In the genomic region with DNA sequence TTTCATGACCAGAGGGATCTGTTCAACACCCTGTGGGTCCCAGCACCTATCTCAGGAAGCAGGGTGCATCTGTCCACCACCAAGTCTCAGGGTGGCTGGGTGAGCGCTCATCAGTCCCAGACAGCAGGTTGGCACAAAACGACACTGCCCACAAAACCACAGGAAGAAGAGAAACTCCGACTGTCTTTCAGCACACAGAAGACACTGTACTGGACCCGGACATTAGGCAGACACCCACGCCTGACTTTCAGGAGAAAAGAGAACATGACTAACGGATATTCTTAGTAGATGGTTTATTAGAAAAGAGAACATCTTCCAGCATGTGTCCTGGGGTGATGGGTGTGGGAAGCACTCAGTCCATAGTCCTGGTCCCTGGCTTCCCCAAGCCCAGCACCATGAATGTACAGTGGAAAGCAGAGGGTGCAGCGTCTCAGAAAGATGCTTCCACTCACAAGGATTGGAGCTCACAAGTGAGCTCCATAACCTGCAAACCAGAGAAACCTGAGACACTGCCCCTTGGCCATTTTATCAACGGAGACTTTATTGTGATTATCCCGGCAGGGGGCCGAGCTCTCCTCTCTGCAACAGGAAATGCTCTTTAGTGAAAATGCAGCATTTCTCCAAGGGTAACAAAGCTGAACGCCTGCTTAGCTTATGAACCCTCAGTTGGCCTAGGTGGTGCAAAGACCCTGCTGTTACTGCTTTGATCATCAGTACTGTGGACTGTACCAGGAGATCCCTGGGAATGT, we compare ENCODE assay signal across 9 cellular contexts. TPM values are rescaled to one million over a fixed set of nuclear protein-coding genes. Genes with fewer than 3 reads are reported as not detected.
DNase-seq lines count a peak whose midpoint lies in the region; ATAC-seq lines count a peak whose summit lies in the region.
"Had no signal": no experiment of that assay in that cellular context is flagged by ENCODE, and none has a peak within 500 bp of the region (broad histone marks: within the 10 kb centered on the region; RNA-seq: fewer than 3 reads in every experiment).

No MANE protein-coding gene starts in this region.

- no peaks in the 10 kb centered on the region for H3K9me3 Mint-ChIP-seq in activated CD8-positive, alpha-beta T cell treated with anti-CD3 and anti-CD28 coated beads, Interleukin-2, amount 10 ng/mL, durations not matched to agents 7 days and 5 days (ENCODE audit: insufficient read depth)

- H3K27me3 ChIP-seq in right cardiac atrium (ENCODE audit: control insufficient read depth, insufficient read depth): no peaks in the 10 kb centered on the region
- H3K27me3 ChIP-seq in iPS-18a (ENCODE audit: control insufficient read depth, insufficient read depth, low read length): no peaks in the 10 kb centered on the region

- H3K4me3 Mint-ChIP-seq in activated CD8-positive, alpha-beta T cell treated with anti-CD3 and anti-CD28 coated beads, Interleukin-2, amount 10 ng/mL, durations not matched to agents 7 days and 5 days: no peak overlapping the region

- H3K4me3 ChIP-seq in right cardiac atrium (ENCODE audit: low read length): no peak overlapping the region
- peak overlapping the region; percentile 16 for H3K4me3 ChIP-seq in iPS-18a (ENCODE audit: low read length)

- no peak overlapping the region for H3K27ac Mint-ChIP-seq in activated CD8-positive, alpha-beta T cell treated with anti-CD3 and anti-CD28 coated beads, Interleukin-2, amount 10 ng/mL, durations not matched to agents 7 days and 5 days

- H3K27ac ChIP-seq in right cardiac atrium (ENCODE audit: low read length): no peak overlapping the region
- no peak overlapping the region for H3K27ac ChIP-seq in iPS-18a (ENCODE audit: low read length)
- H3K27ac ChIP-seq: VCaP had no signal

- peak; percentile 11 for ATAC-seq in Right ventricle myocardium superior (ENCODE audit: poor library complexity)
- ATAC-seq in right cardiac atrium: no peak
- ATAC-seq in activated CD8-positive, alpha-beta T cell treated with anti-CD3 and anti-CD28 coated beads, Interleukin-2, amount 10 ng/mL, durations not matched to agents 7 days and 5 days: peak; percentile 43

- H3K9ac ChIP-seq in iPS-18a (ENCODE audit: low read length): no peak overlapping the region

- no peaks in the 10 kb centered on the region for H3K36me3 ChIP-seq in iPS-18a (ENCODE audit: control insufficient read depth, low read depth, low read length)

- H3K9me3 ChIP-seq in right cardiac atrium (ENCODE audit: control insufficient read depth, low read length): no peaks in the 10 kb centered on the region
- H3K9me3 ChIP-seq in iPS-18a (ENCODE audit: control insufficient read depth, low read depth, low read length): no peaks in the 10 kb centered on the region

- 59% methylated on average over 11 of the region's 11 CpGs for WGBS in right cardiac atrium

- H3K4me1 Mint-ChIP-seq in activated CD8-positive, alpha-beta T cell treated with anti-CD3 and anti-CD28 coated beads, Interleukin-2, amount 10 ng/mL, durations not matched to agents 7 days and 5 days (ENCODE audit: low read depth): peaks cover 30% of the 10 kb centered on the region

- DNase-seq in Right ventricle myocardium superior: no peak
- no peak for DNase-seq in right cardiac atrium
- peak; percentile 83 to 91 for DNase-seq in Kasumi-1 (lab: John Stamatoyannopoulos, UW)
- DNase-seq in activated CD8-positive, alpha-beta T cell treated with anti-CD3 and anti-CD28 coated beads, Interleukin-2, amount 10 ng/mL, durations not matched to agents 7 days and 5 days: peak; percentile 79
- peak; percentile 40 to 55 for DNase-seq in stimulated activated CD8-positive, alpha-beta memory T cell treated with anti-CD3 and anti-CD28 coated beads, Interleukin-7, amount 100 ng/mL, for 1 hour (ENCODE audit: low read depth in 2 of 2)
- no peak for DNase-seq in effector CD8-positive, alpha-beta T cell (lab: John Stamatoyannopoulos, UW)
- no peak for DNase-seq in NCI-H2081 treated with DMSO at 0.1 percent for 48 hours (lab: John Stamatoyannopoulos, UW)

- H3K4me1 ChIP-seq in right cardiac atrium (ENCODE audit: control insufficient read depth, insufficient read depth, low read length) (peaks cover 6% of the 10 kb centered on the region), iPS-18a (ENCODE audit: control insufficient read depth, low read depth, low read length) (peaks cover 39% of the 10 kb centered on the region)

- H3K36me3 Mint-ChIP-seq in activated CD8-positive, alpha-beta T cell treated with anti-CD3 and anti-CD28 coated beads, Interleukin-2, amount 10 ng/mL, durations not matched to agents 7 days and 5 days (ENCODE audit: low read depth): no peaks in the 10 kb centered on the region

- POLR2A ChIA-PET in activated CD8-positive, alpha-beta T cell treated with anti-CD3 and anti-CD28 coated beads, Interleukin-2, amount 10 ng/mL, durations not matched to agents 7 days and 5 days (lab: Charles Lee): interaction anchor here (0.8 to 6.1 kb wide), 11 partner anchors 18 to 72 kb away, joined by 3 to 432 read pairs (median 7); a partner anchor contains a TSS

- H3K27me3 Mint-ChIP-seq in activated CD8-positive, alpha-beta T cell treated with anti-CD3 and anti-CD28 coated beads, Interleukin-2, amount 10 ng/mL, durations not matched to agents 7 days and 5 days (ENCODE audit: low read depth): no peaks in the 10 kb centered on the region

- intact Hi-C loops in Right ventricle myocardium superior (cut with DNase I): no loop called here
- intact Hi-C loops in right cardiac atrium (cut with DNase I): loop anchor here in 2 of 4 donors (5.0 to 10.0 kb wide), 2 partner anchors 49 to 56 kb away; no protein-coding TSS in a partner anchor

- CTCF ChIA-PET in activated CD8-positive, alpha-beta T cell treated with anti-CD3 and anti-CD28 coated beads, Interleukin-2, amount 10 ng/mL, durations not matched to agents 7 days and 5 days (lab: Charles Lee): interaction anchor here (0.9 to 6.1 kb wide), 16 partner anchors 10 to 109 kb away, joined by 3 to 226 read pairs (median 9); a partner anchor contains a TSS

RNA-seq across cellular contexts. Expression of a gene that starts 35.8 kb away (rescaled TPM):
- total RNA-seq in Right ventricle myocardium superior (6.7 TPM), right cardiac atrium (10 to 100 TPM in 3 of 4 donors, 1 to 10 TPM in 1; 7.2 to 10.9 (median 10.4) TPM)
- polyA plus RNA-seq in right cardiac atrium: 3.0 TPM
- total RNA-seq in activated CD8-positive, alpha-beta T cell treated with anti-CD3 and anti-CD28 coated beads, Interleukin-2, amount 10 ng/mL, durations not matched to agents 7 days and 5 days: 100 to 1,000 TPM; 386 TPM

RNA-seq across cellular contexts. Expression of a gene that starts 55.8 kb away (rescaled TPM):
- 0.65 TPM for total RNA-seq in Right ventricle myocardium superior
- 1 to 10 TPM in 3 of 4 donors, under 1 TPM in 1; 0.97 to 2.8 (median 1.9) TPM for total RNA-seq in right cardiac atrium
- 1.3 TPM for polyA plus RNA-seq in right cardiac atrium
- total RNA-seq in activated CD8-positive, alpha-beta T cell treated with anti-CD3 and anti-CD28 coated beads, Interleukin-2, amount 10 ng/mL, durations not matched to agents 7 days and 5 days: not detected

Comparison
In these comparisons a context has a peak if more than half of its experiments do, and no peak if none do; other contexts are left out.
1. ATAC-seq: peak in Right ventricle myocardium superior (single experiment) and activated CD8-positive, alpha-beta T cell treated with anti-CD3 and anti-CD28 coated beads, Interleukin-2, amount 10 ng/mL, durations not matched to agents 7 days and 5 days (single experiment); none in right cardiac atrium (0 of 2).
2. DNase-seq: peak in Kasumi-1 (2 of 2), activated CD8-positive, alpha-beta T cell treated with anti-CD3 and anti-CD28 coated beads, Interleukin-2, amount 10 ng/mL, durations not matched to agents 7 days and 5 days (single experiment) and stimulated activated CD8-positive, alpha-beta memory T cell treated with anti-CD3 and anti-CD28 coated beads, Interleukin-7, amount 100 ng/mL, for 1 hour (2 of 2); none in Right ventricle myocardium superior (single experiment), right cardiac atrium (0 of 3), effector CD8-positive, alpha-beta T cell (single experiment) and NCI-H2081 treated with DMSO at 0.1 percent for 48 hours (single experiment).
3. RNA of a gene that starts 35.8 kb away (total RNA-seq): 386 TPM in activated CD8-positive, alpha-beta T cell treated with anti-CD3 and anti-CD28 coated beads, Interleukin-2, amount 10 ng/mL, durations not matched to agents 7 days and 5 days; 7.2 to 10.9 TPM in right cardiac atrium and 6.7 TPM in Right ventricle myocardium superior (single experiment); every median in the first group is over 10 times any median in the second.